18 cellular contexts compared by ENCODE assay signal in the genomic region with DNA sequence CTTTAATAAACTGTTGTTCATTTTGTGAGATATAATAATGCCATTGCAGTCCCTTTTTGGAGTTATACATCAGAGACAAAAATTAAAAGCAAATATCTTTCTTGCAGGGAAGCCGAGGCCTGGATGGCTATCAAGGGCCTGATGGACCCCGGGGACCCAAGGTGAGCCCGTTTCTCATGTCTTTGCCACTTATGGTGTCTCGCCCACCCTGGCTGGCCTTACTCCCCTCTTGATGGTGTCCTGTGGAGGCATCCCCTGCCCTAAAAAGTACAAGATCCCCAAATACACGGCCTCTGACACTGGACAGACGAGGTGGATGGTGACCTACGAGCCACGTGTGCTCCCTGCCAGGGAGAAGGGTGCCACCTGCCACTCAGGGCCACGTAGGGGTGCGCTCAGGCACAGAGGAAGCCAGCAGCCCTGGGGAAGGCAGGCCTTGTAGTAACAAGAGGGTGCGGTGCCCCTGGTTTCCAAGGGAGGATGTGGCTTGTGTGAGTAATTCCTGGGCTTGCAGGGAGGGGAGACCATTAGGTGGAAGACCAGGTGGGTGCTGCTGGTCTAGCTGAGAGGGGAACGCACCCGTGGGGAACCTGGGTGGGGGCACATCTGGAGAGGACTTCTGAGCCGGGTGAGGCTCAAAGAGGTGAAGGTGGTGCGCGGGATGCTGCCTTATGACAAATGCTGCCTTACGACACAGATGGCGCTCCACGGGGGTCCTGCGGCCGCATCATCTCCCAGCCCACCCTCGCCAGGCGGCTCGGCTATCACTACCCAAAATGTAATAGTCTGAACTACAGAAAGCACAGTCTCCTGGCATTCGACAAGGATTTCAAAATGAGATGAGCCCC.
DNase-seq lines count a peak whose midpoint lies in the region; ATAC-seq, FAIRE-seq and TF ChIP-seq lines count a peak whose summit lies in the region.
"Had no signal": no experiment of that assay in that cellular context is flagged by ENCODE, and none has a peak within 500 bp of the region (broad histone marks: within the 10 kb centered on the region; RNA-seq: fewer than 3 reads in every experiment).

No MANE protein-coding gene starts in this region.

- FAIRE-seq in astrocyte (lab: Jason Lieb, UNC) = no peak
- peak; percentile 82 for FAIRE-seq in keratinocyte (lab: Jason Lieb, UNC)

- BruUV-seq in IMR-90 (replicated peaks; lab: Mats Ljungman, UMichigan) = no TSS peak

- dilution Hi-C loops in IMR-90 (cut with HindIII; ENCODE audit: low sequenced_read_pairs, unreplicated experiment) (no loop called here), keratinocyte (cut with MboI; ENCODE audit: extremely low pct_ligation_motif_present, low sequenced_read_pairs) (no loop called here)

- H3K4ac ChIP-seq in IMR-90 (ENCODE audit: low read depth, low read length) = no peak overlapping the region; the same call in 1 of the 2 replicates

- TF ChIP-seq RAD21 in IMR-90 (IDR thresholded peaks at IDR 0.05; ENCODE audit: low read length) = no peak

- no peak for TF ChIP-seq EP300 in stomach (IDR thresholded peaks at IDR 0.05)

- no peaks in the 10 kb centered on the region for H3K27me3 ChIP-seq in IMR-90 (ENCODE audit: control insufficient read depth, insufficient read depth, low read length)
- H3K27me3 ChIP-seq in astrocyte (ENCODE audit: insufficient read depth, low read length) = no peaks in the 10 kb centered on the region
- no peaks in the 10 kb centered on the region for H3K27me3 ChIP-seq in keratinocyte (ENCODE audit: control insufficient read depth, extremely low read depth, insufficient read depth, low read length)
- H3K27me3 ChIP-seq in stomach = no peaks in the 10 kb centered on the region

- H3K4me1 Mint-ChIP-seq in astrocyte (ENCODE audit: low read depth, unreplicated experiment) = peaks cover 58% of the 10 kb centered on the region
- H3K4me1 Mint-ChIP-seq: activated CD4-positive, alpha-beta memory T cell treated with anti-CD3 and anti-CD28 coated beads, Interleukin-2, amount 10 ng/mL, durations not matched to agents 7 days and 5 days; activated naive CD4-positive, alpha-beta T cell treated with anti-CD3 and anti-CD28 coated beads, Interleukin-2, amount 50 U/mL, for 24 hours; T-cell had no signal

- H4K20me1 ChIP-seq in IMR-90 (ENCODE audit: insufficient read depth, low read length) (peaks cover 6% of the 10 kb centered on the region; the same call in 1 of the 2 replicates), astrocyte (ENCODE audit: insufficient read depth, low read length) (peaks cover 14% of the 10 kb centered on the region), keratinocyte (ENCODE audit: control insufficient read depth, extremely low read depth, insufficient read depth, low read length) (no peaks in the 10 kb centered on the region)

- no peak overlapping the region for H2BK20ac ChIP-seq in IMR-90 (ENCODE audit: low read depth, low read length)

- H3K56ac ChIP-seq in IMR-90 (ENCODE audit: extremely low read depth, insufficient read depth, low read length) = no peak overlapping the region

- 98% methylated on average over 18 of the region's 25 CpGs; no CpG with 5 or more reads in 1 of the 2 experiments for WGBS in IMR-90 (ENCODE audit: extremely low coverage in 2 of 2, insufficient read length in 1 of 2), 2 experiments
- 83 to 87% (median 86%) methylated on average over 21 to 25 of the region's 25 CpGs for WGBS in stomach, 5 donors

- H3K36me3 ChIP-seq in IMR-90 (ENCODE audit: control insufficient read depth, insufficient read depth, low read length) (peaks cover 75% of the 10 kb centered on the region), astrocyte (ENCODE audit: insufficient read depth, low read length) (peaks cover 44% of the 10 kb centered on the region), keratinocyte (ENCODE audit: control insufficient read depth in 2 of 2, extremely low read depth in 1 of 2, insufficient read depth in 2 of 2, low read length in 2 of 2) (peaks cover under 1 to 15% of the 10 kb centered on the region in 2 experiments), stomach (peaks cover 0 to 73% (median 60%) of the 10 kb centered on the region in 4 donors)

- peak overlapping the region in 1 of 2 experiments; percentile 21; a peak in 1 of 4 replicates for H4K8ac ChIP-seq in IMR-90 (ENCODE audit: low read depth in 2 of 2, low read length in 2 of 2)

- no peak overlapping the region for H3K4me2 ChIP-seq in IMR-90 (ENCODE audit: low read depth, low read length)
- H3K4me2 ChIP-seq in astrocyte (ENCODE audit: low read length) = peak overlapping the region; percentile 23
- peak overlapping the region; percentile 10 for H3K4me2 ChIP-seq in keratinocyte (ENCODE audit: control insufficient read depth, extremely low read depth, insufficient read depth, low read depth, low read length)

- no peaks in the 10 kb centered on the region for H3K9me3 ChIP-seq in IMR-90 (ENCODE audit: control insufficient read depth, insufficient read depth, low read length)
- H3K9me3 ChIP-seq in astrocyte (ENCODE audit: insufficient read depth, low read depth, low read length) = no peaks in the 10 kb centered on the region
- no peaks in the 10 kb centered on the region for H3K9me3 ChIP-seq in keratinocyte (ENCODE audit: control insufficient read depth, low read depth, low read length)
- H3K9me3 ChIP-seq in stomach = no peaks in the 10 kb centered on the region
- H3K9me3 ChIP-seq: mucosa of descending colon had no signal

- peak overlapping the region; percentile 23; the same call in 1 of the 2 replicates for H2BK120ac ChIP-seq in IMR-90 (ENCODE audit: low read depth, low read length)

- H3K79me1 ChIP-seq in IMR-90 (ENCODE audit: low read depth in 1 of 2, low read length in 2 of 2) = peaks cover 11 to 74% of the 10 kb centered on the region in 2 experiments; a peak in 3 of 4 replicates

- H2BK15ac ChIP-seq in IMR-90 (ENCODE audit: low read depth, low read length) = no peak overlapping the region

- H4K5ac ChIP-seq in IMR-90 (ENCODE audit: low read depth, low read length) = no peak overlapping the region

- H3K18ac ChIP-seq in IMR-90 (ENCODE audit: low read depth, low read length) = no peak overlapping the region

- CTCF ChIA-PET in IMR-90 (lab: Yijun Ruan, JAX) = no interaction called here

- 0 out of 2 replicates have a peak overlapping the region, but pooled peaks have one; percentile 26 for H3K23ac ChIP-seq in IMR-90 (ENCODE audit: low read depth, low read length)

- no peak for ATAC-seq in IMR-90 (ENCODE audit: low read depth)
- ATAC-seq: left colon, mucosa of descending colon, T-cell had no signal

- no peak overlapping the region for H3K14ac ChIP-seq in IMR-90 (replicated peaks; ENCODE audit: low read depth, low read length)

- H2BK5ac ChIP-seq in IMR-90 (ENCODE audit: low read depth, low read length, poor library complexity, severe bottlenecking) = peak overlapping the region; percentile 36

- peak overlapping the region; percentile 17 for H2AK9ac ChIP-seq in IMR-90 (replicated peaks; ENCODE audit: low read depth, low read length, poor library complexity)

- H3K79me2 ChIP-seq in astrocyte (ENCODE audit: insufficient read depth, low read length) (no peaks in the 10 kb centered on the region), keratinocyte (ENCODE audit: control insufficient read depth, insufficient read depth, low read length) (no peaks in the 10 kb centered on the region)

- peak; percentile 31 for DNase-seq in IMR-90
- no peak for DNase-seq in astrocyte (ENCODE audit: low read depth)
- peak; percentile 40 for DNase-seq in keratinocyte (ENCODE audit: low read depth, low spot score)
- DNase-seq in stomach = no peak
- no peak for DNase-seq in NCI-H446 (lab: John Stamatoyannopoulos, UW)
- no peak for DNase-seq in NCI-H510A (lab: John Stamatoyannopoulos, UW)
- no peak for DNase-seq in RKO (ENCODE audit: low spot score)
- DNase-seq: activated CD4-positive, alpha-beta memory T cell treated with anti-CD3 and anti-CD28 coated beads, Interleukin-2, amount 10 ng/mL, durations not matched to agents 7 days and 5 days; activated T-cell treated with anti-CD3 and anti-CD28 coated beads, Interleukin-2, amount 50 U/mL, for 48 hours; effector CD8-positive, alpha-beta T cell; left colon; mucosa of descending colon; NCI-H146; stimulated activated CD4-positive, alpha-beta T cell treated with anti-CD3 and anti-CD28 coated beads, Interleukin-4, amount 100 ng/mL, for 4 hours; stimulated activated CD8-positive, alpha-beta memory T cell treated with anti-CD3 and anti-CD28 coated beads, Interleukin-4, amount 100 ng/mL, for 48 hours; T-cell had no signal

- H2AK5ac ChIP-seq in IMR-90 (ENCODE audit: low read depth, low read length) = peak overlapping the region; percentile 49; the same call in 1 of the 2 replicates

- no peak for TF ChIP-seq CTCF in IMR-90 (conservative IDR thresholded peaks at IDR 0.05; ENCODE audit: low read depth, low read length)
- no peak for TF ChIP-seq CTCF in astrocyte (IDR thresholded peaks at IDR 0.05; ENCODE audit: insufficient read depth, low read depth, low read length)
- no peak for TF ChIP-seq CTCF in keratinocyte (optimal IDR thresholded peaks at IDR 0.05 in 1 of 3, IDR thresholded peaks at IDR 0.05 in 1 of 3, conservative IDR thresholded peaks at IDR 0.05 in 1 of 3; ENCODE audit: extremely low read depth in 1 of 3, insufficient read depth in 2 of 3, low read length in 3 of 3)
- TF ChIP-seq CTCF in stomach (IDR thresholded peaks at IDR 0.05) = no peak

- H2AFZ ChIP-seq in IMR-90 (replicated peaks; ENCODE audit: low read length, poor library complexity) (no peak overlapping the region), astrocyte (ENCODE audit: low read depth, low read length) (no peak overlapping the region), keratinocyte (ENCODE audit: control insufficient read depth, low read length) (no peak overlapping the region)

- in situ Hi-C loops in IMR-90 (cut with MboI; ENCODE audit: low sequenced_read_pairs) = no loop called here

- H3K27me3 Mint-ChIP-seq in astrocyte (ENCODE audit: low read depth, unreplicated experiment) = no peaks in the 10 kb centered on the region
- H3K27me3 Mint-ChIP-seq: brain had no signal

- no peak overlapping the region for H3K27ac ChIP-seq in IMR-90 (ENCODE audit: insufficient read depth, low read length)
- peak overlapping the region; percentile 28 for H3K27ac ChIP-seq in astrocyte (ENCODE audit: low read depth, low read length)
- H3K27ac ChIP-seq in keratinocyte (ENCODE audit: control insufficient read depth, insufficient read depth, low read length) = peak overlapping the region; percentile 48
- peak overlapping the region in 3 of 5 donors; percentile 36 to 84 (median 50) for H3K27ac ChIP-seq in stomach

- intact Hi-C loops in IMR-90 (cut with micrococcal nuclease) (loop anchor here (5.0 kb wide), 1 partner anchor 224 kb away; no protein-coding TSS in a partner anchor), stomach (cut with DNase I; ENCODE audit: low total_unique reads) (no loop called here)

- no peak overlapping the region for H3K4me3 Mint-ChIP-seq in astrocyte (ENCODE audit: unreplicated experiment)
- H3K4me3 Mint-ChIP-seq: activated CD4-positive, alpha-beta memory T cell treated with anti-CD3 and anti-CD28 coated beads, Interleukin-2, amount 10 ng/mL, durations not matched to agents 7 days and 5 days; activated naive CD4-positive, alpha-beta T cell treated with anti-CD3 and anti-CD28 coated beads, Interleukin-2, amount 50 U/mL, for 24 hours; brain; T-cell had no signal

- H4K91ac ChIP-seq in IMR-90 (ENCODE audit: insufficient read depth, low read depth, low read length) = no peak overlapping the region; the same call in 1 of the 2 replicates

- peaks cover 29% of the 10 kb centered on the region for H3K4me1 ChIP-seq in IMR-90 (ENCODE audit: control insufficient read depth, insufficient read depth, low read length)
- peaks cover 56% of the 10 kb centered on the region for H3K4me1 ChIP-seq in astrocyte (ENCODE audit: insufficient read depth, low read length)
- peaks cover 64% of the 10 kb centered on the region for H3K4me1 ChIP-seq in keratinocyte (ENCODE audit: control insufficient read depth, extremely low read depth, insufficient read depth, low read length)
- peaks cover 0 to 36% (median 10%) of the 10 kb centered on the region in 4 donors for H3K4me1 ChIP-seq in stomach

- H3K9me3 Mint-ChIP-seq in astrocyte (ENCODE audit: unreplicated experiment) = no peaks in the 10 kb centered on the region
- H3K9me3 Mint-ChIP-seq: activated CD4-positive, alpha-beta memory T cell treated with anti-CD3 and anti-CD28 coated beads, Interleukin-2, amount 10 ng/mL, durations not matched to agents 7 days and 5 days; activated naive CD4-positive, alpha-beta T cell treated with anti-CD3 and anti-CD28 coated beads, Interleukin-2, amount 50 U/mL, for 24 hours; brain; T-cell had no signal

- TF ChIP-seq POLR2A in IMR-90 (IDR thresholded peaks at IDR 0.05; ENCODE audit: low read depth, low read length) (no peak), stomach (IDR thresholded peaks at IDR 0.05) (no peak)

- H3K4me3 ChIP-seq in IMR-90 (ENCODE audit: insufficient read depth, low read depth, low read length) (no peak overlapping the region), astrocyte (ENCODE audit: insufficient read depth, low read depth, low read length) (no peak overlapping the region), keratinocyte (ENCODE audit: control insufficient read depth in 2 of 3, extremely low read depth in 1 of 3, insufficient read depth in 2 of 3, low read depth in 1 of 3, low read length in 3 of 3) (no peak overlapping the region), stomach (no peak overlapping the region)
- H3K4me3 ChIP-seq: mucosa of descending colon had no signal

- no peak overlapping the region for H3K27ac Mint-ChIP-seq in astrocyte (ENCODE audit: unreplicated experiment)
- H3K27ac Mint-ChIP-seq: activated CD4-positive, alpha-beta memory T cell treated with anti-CD3 and anti-CD28 coated beads, Interleukin-2, amount 10 ng/mL, durations not matched to agents 7 days and 5 days; activated naive CD4-positive, alpha-beta T cell treated with anti-CD3 and anti-CD28 coated beads, Interleukin-2, amount 50 U/mL, for 24 hours; T-cell had no signal

- POLR2A ChIA-PET in IMR-90 (lab: Charles Lee; ENCODE audit: unreplicated experiment) = no interaction called here

- H3K9ac ChIP-seq in IMR-90 (ENCODE audit: low read depth, low read length) = no peak overlapping the region
- H3K9ac ChIP-seq in astrocyte (ENCODE audit: low read length) = peak overlapping the region; percentile 13
- H3K9ac ChIP-seq in keratinocyte (ENCODE audit: control insufficient read depth, extremely low read depth, insufficient read depth, low read length) = no peak overlapping the region

- peaks cover 46% of the 10 kb centered on the region for H3K36me3 Mint-ChIP-seq in astrocyte (ENCODE audit: low read depth, unreplicated experiment)
- H3K36me3 Mint-ChIP-seq: activated naive CD4-positive, alpha-beta T cell treated with anti-CD3 and anti-CD28 coated beads, Interleukin-2, amount 50 U/mL, for 24 hours; T-cell had no signal

- peaks cover 46% of the 10 kb centered on the region for H3K9me1 ChIP-seq in IMR-90 (ENCODE audit: insufficient read depth, low read length)
- H3K9me1 ChIP-seq in keratinocyte (ENCODE audit: control insufficient read depth, extremely low read depth, insufficient read depth, low read length) = peaks cover 2% of the 10 kb centered on the region

Comparison
In these comparisons a context has a peak if more than half of its experiments do, and no peak if none do; other contexts are left out.
1. DNase-seq: peak in IMR-90 (single experiment) and keratinocyte (single experiment); none in astrocyte (single experiment), stomach (single experiment), NCI-H446 (0 of 2), NCI-H510A (single experiment) and RKO (single experiment).